In the genomic region with DNA sequence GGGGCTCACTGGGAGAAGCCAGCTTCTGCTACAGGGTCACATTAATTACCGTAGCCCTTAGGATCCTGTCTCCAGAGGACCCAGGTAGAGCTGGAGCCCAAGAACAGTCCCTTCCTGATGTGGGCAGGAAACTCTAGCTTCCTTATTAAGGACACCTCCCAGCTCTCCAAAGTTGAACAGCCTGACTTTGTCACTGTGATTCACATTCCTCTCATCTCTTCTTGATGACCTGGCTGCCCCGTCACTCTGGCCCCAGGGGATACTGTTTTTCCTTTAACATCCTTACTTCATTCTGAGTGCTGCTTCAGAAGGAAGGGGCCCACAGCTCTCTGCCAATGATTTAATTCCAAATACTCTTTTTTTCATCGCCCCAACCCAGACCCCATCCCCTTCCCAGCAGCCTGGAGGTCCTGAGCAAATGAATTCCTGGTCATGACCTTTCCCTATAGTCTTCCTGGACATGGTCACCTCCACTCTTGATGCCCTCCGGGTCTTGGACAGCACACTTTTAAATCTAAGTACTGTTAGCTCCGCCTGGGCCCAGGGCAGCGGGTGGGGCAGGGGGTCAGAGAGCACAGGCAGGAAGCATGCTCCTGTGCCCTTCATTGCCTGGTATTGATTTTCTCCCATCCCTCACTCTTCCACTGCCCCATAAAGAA, we compare ENCODE assay signal across 14 cellular contexts. TPM values are rescaled to one million over a fixed set of nuclear protein-coding genes. Genes with fewer than 3 reads are reported as not detected.
A peak's percentile ranks its signal among the peaks of the same experiment; 100 is the strongest.
DNase-seq lines count a peak whose midpoint lies in the region; ATAC-seq and TF ChIP-seq lines count a peak whose summit lies in the region.
"Had no signal": no experiment of that assay in that cellular context is flagged by ENCODE, and none has a peak within 500 bp of the region (broad histone marks: within the 10 kb centered on the region; RNA-seq: fewer than 3 reads in every experiment).

No MANE protein-coding gene starts in this region.

- peaks cover 21% of the 10 kb centered on the region for H3K4me1 ChIP-seq in RWPE2 (ENCODE audit: insufficient read depth, poor library complexity, severe bottlenecking)
- H3K4me1 ChIP-seq in mucosa of descending colon (ENCODE audit: low read depth) = no peaks in the 10 kb centered on the region
- H3K4me1 ChIP-seq in sigmoid colon = peaks cover 0 to 1% (median 0%) of the 10 kb centered on the region in 4 donors

- H3K36me3 Mint-ChIP-seq in T-helper 1 cell treated with Interleukin-12 subunit alpha and Interleukin-12 subunit beta and Interleukin-4 antibody, amounts not matched to agents 30 μg/mL and 1 μg/mL, for 36 hours (ENCODE audit: low read depth) = peaks cover 13% of the 10 kb centered on the region

- H3K4me1 Mint-ChIP-seq in T-helper 1 cell treated with Interleukin-12 subunit alpha and Interleukin-12 subunit beta and Interleukin-4 antibody, amounts not matched to agents 30 μg/mL and 1 μg/mL, for 36 hours (ENCODE audit: low read depth) = peaks cover 28% of the 10 kb centered on the region

- no peaks in the 10 kb centered on the region for H3K9me3 ChIP-seq in RWPE2 (ENCODE audit: severe bottlenecking)
- H3K9me3 ChIP-seq in mucosa of descending colon = no peaks in the 10 kb centered on the region
- H3K9me3 ChIP-seq in sigmoid colon = peaks cover 0 to 2% (median 0%) of the 10 kb centered on the region in 4 donors

- ATAC-seq in RWPE2 (ENCODE audit: low read depth) (peak; percentile 75), mucosa of descending colon (no peak)

- H3K27me3 ChIP-seq in RWPE2 (ENCODE audit: insufficient read depth, poor library complexity, severe bottlenecking) = no peaks in the 10 kb centered on the region
- no peaks in the 10 kb centered on the region for H3K27me3 ChIP-seq in sigmoid colon

- H3K27ac ChIP-seq in RWPE2 (ENCODE audit: poor library complexity, severe bottlenecking) (peak overlapping the region; percentile 3), sigmoid colon (no peak overlapping the region)
- H3K27ac ChIP-seq: 22Rv1 had no signal

- H3K4me3 ChIP-seq in RWPE2 (ENCODE audit: severe bottlenecking) (no peak overlapping the region), mucosa of descending colon (no peak overlapping the region), sigmoid colon (no peak overlapping the region)
- H3K4me3 ChIP-seq: lung, smooth muscle cell had no signal

- TF ChIP-seq EP300 in sigmoid colon (IDR thresholded peaks at IDR 0.05) = no peak

- peaks cover 26% of the 10 kb centered on the region for H3K9me3 Mint-ChIP-seq in T-helper 1 cell treated with Interleukin-12 subunit alpha and Interleukin-12 subunit beta and Interleukin-4 antibody, amounts not matched to agents 30 μg/mL and 1 μg/mL, for 36 hours

- H3K4me3 Mint-ChIP-seq in T-helper 1 cell treated with Interleukin-12 subunit alpha and Interleukin-12 subunit beta and Interleukin-4 antibody, amounts not matched to agents 30 μg/mL and 1 μg/mL, for 36 hours = peak overlapping the region; percentile 67

- H3K36me3 ChIP-seq in RWPE2 (ENCODE audit: low read depth) (no peaks in the 10 kb centered on the region), mucosa of descending colon (ENCODE audit: low read depth) (no peaks in the 10 kb centered on the region), sigmoid colon (no peaks in the 10 kb centered on the region)

- intact Hi-C loops in mucosa of descending colon (cut with DNase I, micrococcal nuclease) (no loop called here), sigmoid colon (cut with DNase I) (no loop called here)

- peak overlapping the region; percentile 83 for H3K27ac Mint-ChIP-seq in T-helper 1 cell treated with Interleukin-12 subunit alpha and Interleukin-12 subunit beta and Interleukin-4 antibody, amounts not matched to agents 30 μg/mL and 1 μg/mL, for 36 hours

- WGBS in sigmoid colon, 2 donors = 82 to 88% methylated on average over 6 of the region's 6 CpGs

- DNase-seq in T-helper 1 cell (no peak), ELF-1 (ENCODE audit: low read depth, low spot score) (peak; percentile 82), RWPE2 (ENCODE audit: low spot score) (no peak), islet precursor cell (peak; percentile 95), activated gamma-delta T cell (lab: John Stamatoyannopoulos, UW) (no peak), mucosa of descending colon (no peak), sigmoid colon (no peak)
- DNase-seq: cortex of kidney, NCI-H446, occipital lobe had no signal

- TF ChIP-seq POLR2A in sigmoid colon (IDR thresholded peaks at IDR 0.05) = no peak

- H3K27me3 Mint-ChIP-seq in T-helper 1 cell treated with Interleukin-12 subunit alpha and Interleukin-12 subunit beta and Interleukin-4 antibody, amounts not matched to agents 30 μg/mL and 1 μg/mL, for 36 hours (ENCODE audit: low read depth) = peaks cover 20% of the 10 kb centered on the region

- TF ChIP-seq CTCF in RWPE2 (IDR thresholded peaks at IDR 0.05; ENCODE audit: poor library complexity, severe bottlenecking) (no peak), mucosa of descending colon (IDR thresholded peaks at IDR 0.05) (no peak), sigmoid colon (IDR thresholded peaks at IDR 0.05) (no peak)

RNA-seq across cellular contexts. Expression of gene SPON1, which starts 22.4 kb away (rescaled TPM):
- total RNA-seq in mucosa of descending colon = 10 to 100 TPM; 43.6 to 85.5 (median 64.2) TPM
- 10 to 100 TPM; 10.0 to 36.8 (median 24.1) TPM for total RNA-seq in sigmoid colon
- 10 to 100 TPM in 1 of 3 donors, 1 to 10 TPM in 2; 6.6 to 12.6 (median 7.2) TPM for polyA plus RNA-seq in sigmoid colon

Comparison
In these comparisons a context has a peak if more than half of its experiments do, and no peak if none do; other contexts are left out.
1. DNase-seq: peak in ELF-1 (single experiment) and islet precursor cell (single experiment); none in T-helper 1 cell (0 of 5), RWPE2 (single experiment), activated gamma-delta T cell (single experiment), mucosa of descending colon (0 of 3) and sigmoid colon (single experiment).